In the genomic region with DNA sequence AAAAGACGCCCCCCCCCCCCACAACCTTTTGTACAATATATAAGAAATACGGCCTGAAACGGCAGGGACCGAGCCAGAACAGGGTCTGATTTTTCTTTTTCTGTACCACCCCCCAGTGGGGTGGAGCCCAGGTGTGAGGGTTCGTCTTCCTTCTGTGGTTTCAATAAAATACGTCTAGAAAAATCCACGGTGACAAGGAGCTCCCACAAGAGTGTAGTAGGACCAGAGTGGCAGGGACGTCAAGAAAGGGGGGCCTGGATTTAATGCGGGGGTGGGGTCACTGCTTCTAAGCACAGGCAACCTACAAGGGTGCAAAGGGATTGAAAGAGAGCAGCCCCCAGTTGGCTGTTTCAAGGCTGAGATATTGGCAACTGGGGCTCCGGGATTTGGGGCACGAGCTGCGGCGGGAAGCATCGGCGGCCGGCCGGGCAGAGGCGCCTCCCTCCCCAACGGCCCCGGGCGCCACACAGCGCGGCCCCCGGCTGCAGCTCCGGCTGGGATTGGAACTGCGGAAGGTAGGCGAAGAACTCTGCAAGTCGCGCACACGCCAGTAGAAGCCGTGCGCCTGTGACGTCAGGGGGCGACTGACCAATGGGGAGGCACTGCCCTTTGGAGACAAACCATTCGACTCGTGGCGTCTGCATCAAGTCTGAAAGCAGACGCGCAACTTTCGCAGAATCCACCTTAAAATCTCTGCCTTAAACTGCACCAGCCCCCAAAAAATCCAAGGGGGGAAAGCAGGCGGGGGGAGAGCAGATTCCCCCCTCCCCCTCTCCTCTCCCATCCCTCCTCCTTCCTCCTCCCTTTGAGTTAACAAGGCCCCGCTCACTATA, we compare ENCODE assay signal across 1 cellular context.
A peak's percentile ranks its signal among the peaks of the same experiment; 100 is the strongest.
TF ChIP-seq lines count a peak whose summit lies in the region.

A gene (plus strand): TSS at position 623 of the 833 bp plus-strand sequence. CDS start 425 bp downstream, outside the sequence.

TF ChIP-seq in HepG2, 621 proteins besides CTCF, POLR2A, EP300 and RAD21 (continued from another document and continues in another):
- TF ChIP-seq, protein P1, sequence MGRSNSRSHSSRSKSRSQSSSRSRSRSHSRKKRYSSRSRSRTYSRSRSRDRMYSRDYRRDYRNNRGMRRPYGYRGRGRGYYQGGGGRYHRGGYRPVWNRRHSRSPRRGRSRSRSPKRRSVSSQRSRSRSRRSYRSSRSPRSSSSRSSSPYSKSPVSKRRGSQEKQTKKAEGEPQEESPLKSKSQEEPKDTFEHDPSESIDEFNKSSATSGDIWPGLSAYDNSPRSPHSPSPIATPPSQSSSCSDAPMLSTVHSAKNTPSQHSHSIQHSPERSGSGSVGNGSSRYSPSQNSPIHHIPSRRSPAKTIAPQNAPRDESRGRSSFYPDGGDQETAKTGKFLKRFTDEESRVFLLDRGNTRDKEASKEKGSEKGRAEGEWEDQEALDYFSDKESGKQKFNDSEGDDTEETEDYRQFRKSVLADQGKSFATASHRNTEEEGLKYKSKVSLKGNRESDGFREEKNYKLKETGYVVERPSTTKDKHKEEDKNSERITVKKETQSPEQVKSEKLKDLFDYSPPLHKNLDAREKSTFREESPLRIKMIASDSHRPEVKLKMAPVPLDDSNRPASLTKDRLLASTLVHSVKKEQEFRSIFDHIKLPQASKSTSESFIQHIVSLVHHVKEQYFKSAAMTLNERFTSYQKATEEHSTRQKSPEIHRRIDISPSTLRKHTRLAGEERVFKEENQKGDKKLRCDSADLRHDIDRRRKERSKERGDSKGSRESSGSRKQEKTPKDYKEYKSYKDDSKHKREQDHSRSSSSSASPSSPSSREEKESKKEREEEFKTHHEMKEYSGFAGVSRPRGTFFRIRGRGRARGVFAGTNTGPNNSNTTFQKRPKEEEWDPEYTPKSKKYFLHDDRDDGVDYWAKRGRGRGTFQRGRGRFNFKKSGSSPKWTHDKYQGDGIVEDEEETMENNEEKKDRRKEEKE (IDR thresholded peaks at IDR 0.05): no peak
- TF ChIP-seq ZSCAN12 (CRISPR knock-in tag; IDR thresholded peaks at IDR 0.05) (0 out of 2 replicates have a peak, but pooled peaks have one; percentile 34), SRY (CRISPR knock-in tag; IDR thresholded peaks at IDR 0.05) (0 out of 2 replicates have a peak, but pooled peaks have one; percentile 62), U2AF1 (optimal IDR thresholded peaks at IDR 0.05; ENCODE audit: low read depth, low read length) (no peak), FIP1L1 (IDR thresholded peaks at IDR 0.05; ENCODE audit: borderline replicate concordance, insufficient read depth, low read depth, low read length) (no peak), RFX1 (IDR thresholded peaks at IDR 0.05) (no peak), ZNF224 (CRISPR knock-in tag; IDR thresholded peaks at IDR 0.05) (0 out of 2 replicates have a peak, but pooled peaks have one; percentile 42), RBM39 (IDR thresholded peaks at IDR 0.05; ENCODE audit: low read depth, low read length, poor library complexity, severe bottlenecking) (no peak), ZNF557 (CRISPR knock-in tag; IDR thresholded peaks at IDR 0.05) (0 out of 2 replicates have a peak, but pooled peaks have one; percentile 39), HMG20B (CRISPR knock-in tag; conservative IDR thresholded peaks at IDR 0.05) (no peak), STAT5B (CRISPR knock-in tag; IDR thresholded peaks at IDR 0.05) (0 out of 2 replicates have a peak, but pooled peaks have one; percentile 46), ZEB1 (IDR thresholded peaks at IDR 0.05; ENCODE audit: insufficient replicate concordance, low read depth) (no peak), WIZ (CRISPR knock-in tag; IDR thresholded peaks at IDR 0.05) (no peak), HCFC1 (IDR thresholded peaks at IDR 0.05; ENCODE audit: low read depth, low read length) (no peak), NRL (CRISPR knock-in tag; IDR thresholded peaks at IDR 0.05; ENCODE audit: borderline replicate concordance) (0 out of 2 replicates have a peak, but pooled peaks have one; percentile 53), ZBTB20 (CRISPR knock-in tag; IDR thresholded peaks at IDR 0.05; ENCODE audit: borderline replicate concordance, low read depth) (no peak), SALL2 (CRISPR knock-in tag; IDR thresholded peaks at IDR 0.05) (peak; percentile 52; the same call in 1 of the 2 replicates), DMAP1 (CRISPR knock-in tag; IDR thresholded peaks at IDR 0.05) (0 out of 2 replicates have a peak, but pooled peaks have one; percentile 31), ZFY (CRISPR knock-in tag; IDR thresholded peaks at IDR 0.05) (peak; percentile 59; the same call in 1 of the 2 replicates), ZNF451 (CRISPR knock-in tag; IDR thresholded peaks at IDR 0.05) (0 out of 2 replicates have a peak, but pooled peaks have one; percentile 67), MTF1 (CRISPR knock-in tag; IDR thresholded peaks at IDR 0.05) (no peak), ZSCAN25 (CRISPR knock-in tag; IDR thresholded peaks at IDR 0.05) (0 out of 2 replicates have a peak, but pooled peaks have one; percentile 28), FOXO1 (CRISPR knock-in tag; IDR thresholded peaks at IDR 0.05) (0 out of 2 replicates have a peak, but pooled peaks have one; percentile 25), AHR (CRISPR knock-in tag; IDR thresholded peaks at IDR 0.05) (no peak; the same call in 1 of the 2 replicates), PHF5A (CRISPR knock-in tag; IDR thresholded peaks at IDR 0.05; ENCODE audit: low read depth, unreplicated experiment) (no peak), ZNF552 (CRISPR knock-in tag; IDR thresholded peaks at IDR 0.05; ENCODE audit: borderline replicate concordance) (no peak), ZNF484 (CRISPR knock-in tag; IDR thresholded peaks at IDR 0.05; ENCODE audit: borderline replicate concordance, low read depth) (no peak), MAFK (conservative IDR thresholded peaks at IDR 0.05 in 1 of 2, IDR thresholded peaks at IDR 0.05 in 1 of 2; ENCODE audit: low read length in 2 of 2) (no peak), MBNL3 (CRISPR knock-in tag; conservative IDR thresholded peaks at IDR 0.05) (no peak), SMC3 (IDR thresholded peaks at IDR 0.05; ENCODE audit: low read length) (no peak)
- TF ChIP-seq, protein P2, sequence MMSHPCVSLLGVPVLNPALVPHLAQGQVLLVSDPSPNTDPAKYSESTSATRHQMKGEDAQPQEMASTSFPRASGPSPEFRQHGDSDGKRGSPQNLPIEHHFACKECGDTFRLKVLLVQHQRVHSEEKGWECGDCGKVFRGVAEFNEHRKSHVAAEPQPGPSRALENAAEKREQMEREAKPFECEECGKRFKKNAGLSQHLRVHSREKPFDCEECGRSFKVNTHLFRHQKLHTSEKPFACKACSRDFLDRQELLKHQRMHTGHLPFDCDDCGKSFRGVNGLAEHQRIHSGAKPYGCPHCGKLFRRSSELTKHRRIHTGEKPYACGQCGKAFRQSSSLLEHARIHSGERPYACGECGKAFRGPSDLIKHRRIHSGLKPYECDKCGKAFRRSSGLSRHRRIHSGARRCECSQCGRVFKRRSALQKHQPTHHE (CRISPR knock-in tag; IDR thresholded peaks at IDR 0.05; ENCODE audit: borderline replicate concordance): no peak
- TF ChIP-seq, protein P3, sequence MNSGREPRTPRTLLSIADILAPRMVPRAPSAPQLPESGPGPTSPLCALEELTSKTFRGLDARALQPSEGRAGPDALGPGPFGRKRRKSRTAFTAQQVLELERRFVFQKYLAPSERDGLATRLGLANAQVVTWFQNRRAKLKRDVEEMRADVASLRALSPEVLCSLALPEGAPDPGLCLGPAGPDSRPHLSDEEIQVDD (CRISPR knock-in tag; IDR thresholded peaks at IDR 0.05; ENCODE audit: borderline replicate concordance): peak; percentile 66; the same call in 1 of the 2 replicates
- TF ChIP-seq, protein P4, sequence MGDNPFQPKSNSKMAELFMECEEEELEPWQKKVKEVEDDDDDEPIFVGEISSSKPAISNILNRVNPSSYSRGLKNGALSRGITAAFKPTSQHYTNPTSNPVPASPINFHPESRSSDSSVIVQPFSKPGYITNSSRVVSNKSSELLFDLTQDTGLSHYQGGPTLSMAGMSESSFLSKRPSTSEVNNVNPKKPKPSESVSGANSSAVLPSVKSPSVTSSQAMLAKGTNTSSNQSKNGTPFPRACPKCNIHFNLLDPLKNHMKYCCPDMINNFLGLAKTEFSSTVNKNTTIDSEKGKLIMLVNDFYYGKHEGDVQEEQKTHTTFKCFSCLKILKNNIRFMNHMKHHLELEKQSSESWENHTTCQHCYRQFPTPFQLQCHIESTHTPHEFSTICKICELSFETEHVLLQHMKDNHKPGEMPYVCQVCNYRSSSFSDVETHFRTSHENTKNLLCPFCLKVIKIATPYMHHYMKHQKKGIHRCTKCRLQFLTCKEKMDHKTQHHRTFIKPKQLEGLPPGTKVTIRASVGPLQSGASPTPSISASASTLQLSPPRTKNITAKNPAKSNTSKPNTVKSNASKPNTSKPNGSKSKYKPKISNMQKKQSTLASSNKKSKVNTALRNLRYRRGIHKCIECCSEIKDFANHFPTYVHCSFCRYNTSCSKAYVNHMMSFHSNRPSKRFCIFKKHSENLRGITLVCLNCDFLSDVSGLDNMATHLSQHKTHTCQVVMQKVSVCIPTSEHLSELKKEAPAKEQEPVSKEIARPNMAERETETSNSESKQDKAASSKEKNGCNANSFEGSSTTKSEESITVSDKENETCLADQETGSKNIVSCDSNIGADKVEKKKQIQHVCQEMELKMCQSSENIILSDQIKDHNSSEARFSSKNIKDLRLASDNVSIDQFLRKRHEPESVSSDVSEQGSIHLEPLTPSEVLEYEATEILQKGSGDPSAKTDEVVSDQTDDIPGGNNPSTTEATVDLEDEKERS (CRISPR knock-in tag; IDR thresholded peaks at IDR 0.05): no peak
- TF ChIP-seq, protein P5, sequence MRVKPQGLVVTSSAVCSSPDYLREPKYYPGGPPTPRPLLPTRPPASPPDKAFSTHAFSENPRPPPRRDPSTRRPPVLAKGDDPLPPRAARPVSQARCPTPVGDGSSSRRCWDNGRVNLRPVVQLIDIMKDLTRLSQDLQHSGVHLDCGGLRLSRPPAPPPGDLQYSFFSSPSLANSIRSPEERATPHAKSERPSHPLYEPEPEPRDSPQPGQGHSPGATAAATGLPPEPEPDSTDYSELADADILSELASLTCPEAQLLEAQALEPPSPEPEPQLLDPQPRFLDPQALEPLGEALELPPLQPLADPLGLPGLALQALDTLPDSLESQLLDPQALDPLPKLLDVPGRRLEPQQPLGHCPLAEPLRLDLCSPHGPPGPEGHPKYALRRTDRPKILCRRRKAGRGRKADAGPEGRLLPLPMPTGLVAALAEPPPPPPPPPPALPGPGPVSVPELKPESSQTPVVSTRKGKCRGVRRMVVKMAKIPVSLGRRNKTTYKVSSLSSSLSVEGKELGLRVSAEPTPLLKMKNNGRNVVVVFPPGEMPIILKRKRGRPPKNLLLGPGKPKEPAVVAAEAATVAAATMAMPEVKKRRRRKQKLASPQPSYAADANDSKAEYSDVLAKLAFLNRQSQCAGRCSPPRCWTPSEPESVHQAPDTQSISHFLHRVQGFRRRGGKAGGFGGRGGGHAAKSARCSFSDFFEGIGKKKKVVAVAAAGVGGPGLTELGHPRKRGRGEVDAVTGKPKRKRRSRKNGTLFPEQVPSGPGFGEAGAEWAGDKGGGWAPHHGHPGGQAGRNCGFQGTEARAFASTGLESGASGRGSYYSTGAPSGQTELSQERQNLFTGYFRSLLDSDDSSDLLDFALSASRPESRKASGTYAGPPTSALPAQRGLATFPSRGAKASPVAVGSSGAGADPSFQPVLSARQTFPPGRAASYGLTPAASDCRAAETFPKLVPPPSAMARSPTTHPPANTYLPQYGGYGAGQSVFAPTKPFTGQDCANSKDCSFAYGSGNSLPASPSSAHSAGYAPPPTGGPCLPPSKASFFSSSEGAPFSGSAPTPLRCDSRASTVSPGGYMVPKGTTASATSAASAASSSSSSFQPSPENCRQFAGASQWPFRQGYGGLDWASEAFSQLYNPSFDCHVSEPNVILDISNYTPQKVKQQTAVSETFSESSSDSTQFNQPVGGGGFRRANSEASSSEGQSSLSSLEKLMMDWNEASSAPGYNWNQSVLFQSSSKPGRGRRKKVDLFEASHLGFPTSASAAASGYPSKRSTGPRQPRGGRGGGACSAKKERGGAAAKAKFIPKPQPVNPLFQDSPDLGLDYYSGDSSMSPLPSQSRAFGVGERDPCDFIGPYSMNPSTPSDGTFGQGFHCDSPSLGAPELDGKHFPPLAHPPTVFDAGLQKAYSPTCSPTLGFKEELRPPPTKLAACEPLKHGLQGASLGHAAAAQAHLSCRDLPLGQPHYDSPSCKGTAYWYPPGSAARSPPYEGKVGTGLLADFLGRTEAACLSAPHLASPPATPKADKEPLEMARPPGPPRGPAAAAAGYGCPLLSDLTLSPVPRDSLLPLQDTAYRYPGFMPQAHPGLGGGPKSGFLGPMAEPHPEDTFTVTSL (CRISPR knock-in tag; IDR thresholded peaks at IDR 0.05; ENCODE audit: borderline replicate concordance): 0 out of 2 replicates have a peak, but pooled peaks have one; percentile 16
- TF ChIP-seq, protein P6, sequence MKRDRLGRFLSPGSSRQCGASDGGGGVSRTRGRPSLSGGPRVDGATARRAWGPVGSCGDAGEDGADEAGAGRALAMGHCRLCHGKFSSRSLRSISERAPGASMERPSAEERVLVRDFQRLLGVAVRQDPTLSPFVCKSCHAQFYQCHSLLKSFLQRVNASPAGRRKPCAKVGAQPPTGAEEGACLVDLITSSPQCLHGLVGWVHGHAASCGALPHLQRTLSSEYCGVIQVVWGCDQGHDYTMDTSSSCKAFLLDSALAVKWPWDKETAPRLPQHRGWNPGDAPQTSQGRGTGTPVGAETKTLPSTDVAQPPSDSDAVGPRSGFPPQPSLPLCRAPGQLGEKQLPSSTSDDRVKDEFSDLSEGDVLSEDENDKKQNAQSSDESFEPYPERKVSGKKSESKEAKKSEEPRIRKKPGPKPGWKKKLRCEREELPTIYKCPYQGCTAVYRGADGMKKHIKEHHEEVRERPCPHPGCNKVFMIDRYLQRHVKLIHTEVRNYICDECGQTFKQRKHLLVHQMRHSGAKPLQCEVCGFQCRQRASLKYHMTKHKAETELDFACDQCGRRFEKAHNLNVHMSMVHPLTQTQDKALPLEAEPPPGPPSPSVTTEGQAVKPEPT (CRISPR knock-in tag; IDR thresholded peaks at IDR 0.05; ENCODE audit: low read depth): peak; percentile 89; the same call in 1 of the 2 replicates
- TF ChIP-seq, protein P7, sequence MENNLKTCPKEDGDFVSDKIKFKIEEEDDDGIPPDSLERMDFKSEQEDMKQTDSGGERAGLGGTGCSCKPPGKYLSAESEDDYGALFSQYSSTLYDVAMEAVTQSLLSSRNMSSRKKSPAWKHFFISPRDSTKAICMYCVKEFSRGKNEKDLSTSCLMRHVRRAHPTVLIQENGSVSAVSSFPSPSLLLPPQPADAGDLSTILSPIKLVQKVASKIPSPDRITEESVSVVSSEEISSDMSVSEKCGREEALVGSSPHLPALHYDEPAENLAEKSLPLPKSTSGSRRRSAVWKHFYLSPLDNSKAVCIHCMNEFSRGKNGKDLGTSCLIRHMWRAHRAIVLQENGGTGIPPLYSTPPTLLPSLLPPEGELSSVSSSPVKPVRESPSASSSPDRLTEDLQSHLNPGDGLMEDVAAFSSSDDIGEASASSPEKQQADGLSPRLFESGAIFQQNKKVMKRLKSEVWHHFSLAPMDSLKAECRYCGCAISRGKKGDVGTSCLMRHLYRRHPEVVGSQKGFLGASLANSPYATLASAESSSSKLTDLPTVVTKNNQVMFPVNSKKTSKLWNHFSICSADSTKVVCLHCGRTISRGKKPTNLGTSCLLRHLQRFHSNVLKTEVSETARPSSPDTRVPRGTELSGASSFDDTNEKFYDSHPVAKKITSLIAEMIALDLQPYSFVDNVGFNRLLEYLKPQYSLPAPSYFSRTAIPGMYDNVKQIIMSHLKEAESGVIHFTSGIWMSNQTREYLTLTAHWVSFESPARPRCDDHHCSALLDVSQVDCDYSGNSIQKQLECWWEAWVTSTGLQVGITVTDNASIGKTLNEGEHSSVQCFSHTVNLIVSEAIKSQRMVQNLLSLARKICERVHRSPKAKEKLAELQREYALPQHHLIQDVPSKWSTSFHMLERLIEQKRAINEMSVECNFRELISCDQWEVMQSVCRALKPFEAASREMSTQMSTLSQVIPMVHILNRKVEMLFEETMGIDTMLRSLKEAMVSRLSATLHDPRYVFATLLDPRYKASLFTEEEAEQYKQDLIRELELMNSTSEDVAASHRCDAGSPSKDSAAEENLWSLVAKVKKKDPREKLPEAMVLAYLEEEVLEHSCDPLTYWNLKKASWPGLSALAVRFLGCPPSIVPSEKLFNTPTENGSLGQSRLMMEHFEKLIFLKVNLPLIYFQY (CRISPR knock-in tag; IDR thresholded peaks at IDR 0.05; ENCODE audit: borderline replicate concordance): no peak
